15 cellular contexts compared by ENCODE assay signal in genomic region chr6:15412767-15413166, GRCh38.
"Had no signal": no experiment of that assay in that cellular context is flagged by ENCODE, and none has a peak within 500 bp of the region (broad histone marks: within the 10 kb centered on the region; RNA-seq: fewer than 3 reads in every experiment).

No MANE protein-coding gene starts in this region.

- H3K27me3 Mint-ChIP-seq: activated naive CD4-positive, alpha-beta T cell treated with anti-CD3 and anti-CD28 coated beads, Interleukin-2, amount 10 ng/mL, durations not matched to agents 7 days and 5 days; central memory CD8-positive, alpha-beta T cell; effector memory CD8-positive, alpha-beta T cell; stimulated activated naive B cell treated with anti-CD40 and anti-IgM and Interleukin-4, amounts not matched to agents 10 μg/mL and 1 μg/mL and 100 μg/mL, for 72 hours; T-cell had no signal

- H3K9me3 Mint-ChIP-seq: central memory CD8-positive, alpha-beta T cell; effector memory CD8-positive, alpha-beta T cell had no signal

- H3K27ac ChIP-seq: prostate gland, right lobe of liver, spleen had no signal

- H3K4me1 ChIP-seq: right lobe of liver had no signal

- H3K36me3 ChIP-seq: neutrophil, prostate gland, right lobe of liver had no signal

- H3K9me3 ChIP-seq: neutrophil, prostate gland, right lobe of liver, tibial nerve had no signal

- ATAC-seq: effector memory CD8-positive, alpha-beta T cell; right lobe of liver; T-cell had no signal

- H3K4me3 ChIP-seq: prostate gland, right lobe of liver, spleen, tibial nerve had no signal

- H3K4me3 Mint-ChIP-seq: activated naive CD4-positive, alpha-beta T cell treated with anti-CD3 and anti-CD28 coated beads, Interleukin-2, amount 10 ng/mL, durations not matched to agents 7 days and 5 days; central memory CD8-positive, alpha-beta T cell; effector memory CD8-positive, alpha-beta T cell; stimulated activated naive B cell treated with anti-CD40 and anti-IgM and Interleukin-4, amounts not matched to agents 10 μg/mL and 1 μg/mL and 100 μg/mL, for 72 hours; T-cell had no signal

- DNase-seq: activated CD4-positive, alpha-beta T cell treated with anti-CD3 and anti-CD28 coated beads, Interleukin-2, amount 50 U/mL, for 1 hour; activated naive CD4-positive, alpha-beta T cell treated with anti-CD3 and anti-CD28 coated beads, Interleukin-2, amount 10 ng/mL, durations not matched to agents 7 days and 5 days; cortex of kidney; effector memory CD8-positive, alpha-beta T cell; hippocampal formation; kidney glomerular epithelial cell; right lobe of liver; spleen; stimulated activated CD4-positive, alpha-beta T cell treated with anti-CD3 and anti-CD28 coated beads, Interleukin-1b, Interleukin-23, amount 100 ng/mL, for 48 hours; stimulated activated naive B cell treated with anti-CD40 and anti-IgM and Interleukin-4, amounts not matched to agents 10 μg/mL and 1 μg/mL and 100 μg/mL, for 72 hours; T-cell had no signal

- H3K27me3 ChIP-seq: neutrophil, right lobe of liver, spleen, tibial nerve had no signal
